8 cellular contexts compared by ENCODE assay signal in the genomic region with DNA sequence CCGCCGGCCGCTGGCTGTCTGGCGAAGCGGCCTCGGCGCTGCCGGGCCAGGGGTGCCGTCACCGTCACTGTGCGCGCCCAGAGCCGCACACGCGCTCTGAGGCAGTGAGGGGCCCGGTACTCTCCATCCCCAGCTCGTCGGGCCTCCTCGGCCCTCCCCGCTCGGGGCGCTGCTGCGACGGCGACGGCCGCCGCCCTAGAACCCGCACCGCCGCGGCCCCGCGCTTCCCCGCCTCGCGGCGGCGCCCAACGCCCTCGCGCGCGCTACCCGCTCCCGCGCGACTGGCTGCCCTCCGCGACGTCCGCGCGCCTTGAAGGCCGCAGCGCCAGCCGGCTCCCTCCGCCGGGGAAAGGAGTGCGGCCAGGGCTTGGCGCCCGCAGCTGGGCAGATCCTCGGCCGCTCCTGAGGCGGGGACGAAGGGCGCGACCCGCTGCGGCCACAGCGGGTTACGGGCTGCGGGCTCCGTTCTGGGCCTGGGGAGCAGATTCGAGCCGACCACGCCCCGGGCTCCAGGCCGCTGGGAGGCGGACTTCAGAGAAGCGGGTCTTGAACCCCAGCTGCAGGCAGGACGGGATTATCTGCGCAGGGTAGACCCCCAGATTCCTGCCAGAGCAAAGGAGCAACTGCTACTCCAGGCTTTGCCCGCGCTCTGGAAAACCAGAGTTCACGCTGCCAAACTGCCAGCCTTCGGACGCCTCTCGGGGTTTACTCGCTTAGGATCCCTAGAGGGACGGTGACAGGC. TPM values are rescaled to one million over a fixed set of nuclear protein-coding genes. Genes with fewer than 3 reads are reported as not detected.
DNase-seq lines count a peak whose midpoint lies in the region; ATAC-seq and TF ChIP-seq lines count a peak whose summit lies in the region.

A gene (minus strand): TSS at position 283 of the 742 bp plus-strand sequence. CDS start 519 bp downstream, outside the sequence.

- peaks cover 9% of the 10 kb centered on the region for H3K4me1 ChIP-seq in Panc1 (ENCODE audit: control insufficient read depth, insufficient read depth, low read length)
- peaks cover 0 to 26% (median 0%) of the 10 kb centered on the region in 4 donors for H3K4me1 ChIP-seq in tibial nerve

- H3K36me3 ChIP-seq in Panc1 (ENCODE audit: control insufficient read depth, insufficient read depth, low read length) (no peaks in the 10 kb centered on the region; the same call in 1 of the 2 replicates), tibial nerve (peaks cover 0 to 9% (median 0%) of the 10 kb centered on the region in 3 donors)

- H3K4me3 Mint-ChIP-seq in activated naive CD8-positive, alpha-beta T cell treated with anti-CD3 and anti-CD28 coated beads, Interleukin-2, amount 10 ng/mL, durations not matched to agents 7 days and 5 days, result peak within 1 kb of the TSS; percentile 82

- 34 to 56% methylated on average over 7 to 17 of the region's 91 CpGs for WGBS in tibial nerve, 2 donors

- POLR2A ChIA-PET in Panc1 (lab: Charles Lee), result no interaction called here
- POLR2A ChIA-PET in activated naive CD8-positive, alpha-beta T cell treated with anti-CD3 and anti-CD28 coated beads, Interleukin-2, amount 10 ng/mL, durations not matched to agents 7 days and 5 days (lab: Charles Lee), result interaction anchor here (0.5 to 2.0 kb wide), 4 partner anchors 9 to 142 kb away, joined by 3 to 9 read pairs (median 5); a partner anchor contains a TSS

- peak; percentile 85 to 87 for TF ChIP-seq POLR2A in tibial nerve (IDR thresholded peaks at IDR 0.05)

- H3K27me3 ChIP-seq in Panc1 (ENCODE audit: control insufficient read depth, insufficient read depth, low read length) (no peaks in the 10 kb centered on the region), tibial nerve (no peaks in the 10 kb centered on the region)

- peak within 1 kb of the TSS; percentile 79 for H3K27ac ChIP-seq in Panc1 (ENCODE audit: low read length)
- peak within 1 kb of the TSS; percentile 82 to 95 (median 88) for H3K27ac ChIP-seq in tibial nerve

- CTCF ChIA-PET in Panc1 (lab: Charles Lee), result no interaction called here

- peak in 1 of 2 donors; percentile 73 for TF ChIP-seq EP300 in tibial nerve (IDR thresholded peaks at IDR 0.05)

- peak within 1 kb of the TSS; percentile 67 to 86 for H3K4me3 ChIP-seq in Panc1 (ENCODE audit: low read depth in 2 of 2, low read length in 2 of 2)
- H3K4me3 ChIP-seq in tibial nerve, result peak within 1 kb of the TSS; percentile 83 to 97 (median 90)

- H3K36me3 Mint-ChIP-seq in activated naive CD8-positive, alpha-beta T cell treated with anti-CD3 and anti-CD28 coated beads, Interleukin-2, amount 10 ng/mL, durations not matched to agents 7 days and 5 days, result no peaks in the 10 kb centered on the region

- no TSS peak for BruUV-seq in Panc1 (replicated peaks; lab: Mats Ljungman, UMichigan)

- TF ChIP-seq CTCF in GM10266 (IDR thresholded peaks at IDR 0.05; ENCODE audit: control insufficient read depth, insufficient read depth, low read depth, missing control alignments), result peak; percentile 26
- peak; percentile 66; the same call in 1 of the 2 replicates for TF ChIP-seq CTCF in Panc1 (IDR thresholded peaks at IDR 0.05)
- TF ChIP-seq CTCF in tibial nerve (IDR thresholded peaks at IDR 0.05), result peak in 4 of 5 experiments; percentile 19 to 52 (median 38)

- H3K27me3 Mint-ChIP-seq in activated naive CD8-positive, alpha-beta T cell treated with anti-CD3 and anti-CD28 coated beads, Interleukin-2, amount 10 ng/mL, durations not matched to agents 7 days and 5 days, result peaks cover 2% of the 10 kb centered on the region

- in situ Hi-C loops in Panc1 (cut with HindIII; ENCODE audit: low pct_unique_long_range_greater_than_20kb, low sequenced_read_pairs), result no loop called here

- no peaks in the 10 kb centered on the region for H3K9me3 Mint-ChIP-seq in activated naive CD8-positive, alpha-beta T cell treated with anti-CD3 and anti-CD28 coated beads, Interleukin-2, amount 10 ng/mL, durations not matched to agents 7 days and 5 days

- DNase-seq in GM10266 (ENCODE audit: extremely low spot score), result peak; percentile 82
- DNase-seq in Panc1 (ENCODE audit: low read depth, low spot score), result no peak
- no peak for DNase-seq in activated naive CD8-positive, alpha-beta T cell treated with anti-CD3 and anti-CD28 coated beads, Interleukin-2, amount 10 ng/mL, durations not matched to agents 7 days and 5 days
- DNase-seq in Right ventricle myocardium superior, result peak; percentile 77
- peak in 48 of 56 donors; percentile 22 to 81 (median 56) for DNase-seq in nucleus accumbens (lab: John Stamatoyannopoulos, UW)
- peak in 1 of 2 donors; percentile 7 for DNase-seq in tibial nerve (ENCODE audit: low spot score in 2 of 2)
- no peak for DNase-seq in NCI-H2107 (lab: John Stamatoyannopoulos, UW)

- peak within 1 kb of the TSS; percentile 76 for H3K27ac Mint-ChIP-seq in activated naive CD8-positive, alpha-beta T cell treated with anti-CD3 and anti-CD28 coated beads, Interleukin-2, amount 10 ng/mL, durations not matched to agents 7 days and 5 days

- H3K9me3 ChIP-seq in Panc1 (ENCODE audit: control insufficient read depth, insufficient read depth, low read depth, low read length) (no peaks in the 10 kb centered on the region), tibial nerve (no peaks in the 10 kb centered on the region)

- ATAC-seq in HG02678 (IDR thresholded peaks at IDR 0.05; ENCODE audit: unreplicated experiment), result peak; percentile 56
- ATAC-seq in Panc1, result peak; percentile 87
- ATAC-seq in activated naive CD8-positive, alpha-beta T cell treated with anti-CD3 and anti-CD28 coated beads, Interleukin-2, amount 10 ng/mL, durations not matched to agents 7 days and 5 days (ENCODE audit: low read depth), result peak; percentile 69
- ATAC-seq in Right ventricle myocardium superior (ENCODE audit: poor library complexity), result peak; percentile 89

- intact Hi-C loops in Panc1 (cut with micrococcal nuclease; ENCODE audit: unreplicated experiment) (no loop called here), Right ventricle myocardium superior (cut with DNase I) (no loop called here)

- H3K4me1 Mint-ChIP-seq in activated naive CD8-positive, alpha-beta T cell treated with anti-CD3 and anti-CD28 coated beads, Interleukin-2, amount 10 ng/mL, durations not matched to agents 7 days and 5 days, result peaks cover 10% of the 10 kb centered on the region

RNA-seq across cellular contexts. Expression of the gene that starts here (rescaled TPM):
- total RNA-seq in Panc1 (2021; ENCODE audit: unreplicated experiment), result 22.8 TPM
- 40.2 TPM for polyA plus RNA-seq in Panc1 (2012; ENCODE audit: insufficient read length)
- 1 to 10 TPM; 8.8 to 9.7 TPM for total RNA-seq in activated naive CD8-positive, alpha-beta T cell treated with anti-CD3 and anti-CD28 coated beads, Interleukin-2, amount 10 ng/mL, durations not matched to agents 7 days and 5 days
- total RNA-seq in Right ventricle myocardium superior, result 14.6 TPM
- 10 to 100 TPM; 31.6 to 54.8 (median 45.9) TPM for total RNA-seq in tibial nerve

Comparison
In these comparisons a context has a peak if more than half of its experiments do, and no peak if none do; other contexts are left out.
1. DNase-seq: peak in GM10266 (single experiment), Right ventricle myocardium superior (single experiment) and nucleus accumbens (48 of 56); none in Panc1 (single experiment), activated naive CD8-positive, alpha-beta T cell treated with anti-CD3 and anti-CD28 coated beads, Interleukin-2, amount 10 ng/mL, durations not matched to agents 7 days and 5 days (single experiment) and NCI-H2107 (single experiment).
2. Peak in every context shown above with its lines, with median percentiles within 50 percentile points of each other: CTCF ChIP-seq and ATAC-seq.